ENCODE assay signal across 27 cellular contexts in the genomic region with DNA sequence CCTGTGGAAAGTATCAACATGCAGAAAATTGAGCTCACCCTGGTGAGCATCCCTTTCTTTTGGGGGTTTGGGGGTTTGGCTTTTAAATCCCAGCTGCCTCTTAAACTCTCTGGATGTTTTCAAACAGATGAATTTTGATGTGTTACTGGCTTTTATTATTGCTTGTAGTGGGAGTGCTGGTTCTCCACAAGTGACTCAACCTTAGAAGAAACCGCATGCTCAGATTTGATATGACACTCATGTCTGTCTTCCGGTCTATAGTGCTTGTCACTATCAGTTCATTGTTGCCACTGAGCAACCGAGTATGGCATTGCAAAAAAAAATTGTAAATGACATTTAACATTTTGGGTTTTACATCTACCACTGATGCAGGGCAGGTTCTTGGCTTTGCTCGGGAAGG.
"Had no signal": no experiment of that assay in that cellular context is flagged by ENCODE, and none has a peak within 500 bp of the region (broad histone marks: within the 10 kb centered on the region; RNA-seq: fewer than 3 reads in every experiment).

No MANE protein-coding gene starts in this region.

- H3K4me3 ChIP-seq: PC-9, Peyer's patch, SJCRH30 had no signal

- H2AFZ ChIP-seq: PC-9 had no signal

- H3K27ac Mint-ChIP-seq: T-cell; T-helper 1 cell treated with Interleukin-12 subunit alpha and Interleukin-12 subunit beta and Interleukin-4 antibody, amounts not matched to agents 30 μg/mL and 1 μg/mL, for 36 hours had no signal

- ATAC-seq: HepG2, Right ventricle myocardium inferior, T-cell had no signal

- FAIRE-seq: HepG2 had no signal

- DNase-seq: IMR-90; Kasumi-1; MM.1S; NCI-H1092; NCI-H1105 treated with DMSO at 0.1 percent for 48 hours; NCI-H1417 treated with DMSO at 0.1 percent for 48 hours; NCI-H146; NCI-H1694 treated with DMSO at 0.1 percent for 48 hours; NCI-H1930; NCI-H2081; NCI-H2107; NCI-H2227 treated with DMSO at 0.1 percent for 48 hours; NCI-H510A; NCI-H524 treated with DMSO at 0.1 percent for 48 hours; NCI-H69; NCI-H774; NK-92 treated with Interleukin-12 subunit alpha and Interleukin-12 subunit beta, amount 100 ng/mL, for 24 hours; PC-9; Peyer's patch; SHP77 treated with DMSO at 0.1 percent for 48 hours; SJCRH30; SW 1271; T-cell had no signal

- H3K9me3 ChIP-seq: Peyer's patch, SJCRH30 had no signal

- H3K9ac ChIP-seq: KMS-11 had no signal

- H3K27ac ChIP-seq: KMS-11, PC-9, Peyer's patch, SJCRH30 had no signal

- H3K4me2 ChIP-seq: KMS-11, PC-9 had no signal

- H3K4me3 Mint-ChIP-seq: T-cell; T-helper 1 cell treated with Interleukin-12 subunit alpha and Interleukin-12 subunit beta and Interleukin-4 antibody, amounts not matched to agents 30 μg/mL and 1 μg/mL, for 36 hours had no signal

- H3K36me3 ChIP-seq: Peyer's patch, SJCRH30 had no signal

- H3K9me3 Mint-ChIP-seq: T-helper 1 cell treated with Interleukin-12 subunit alpha and Interleukin-12 subunit beta and Interleukin-4 antibody, amounts not matched to agents 30 μg/mL and 1 μg/mL, for 36 hours had no signal

- H3K4me1 Mint-ChIP-seq: T-cell had no signal

- H3K27me3 ChIP-seq: Peyer's patch had no signal

- H3K4me1 ChIP-seq: Peyer's patch, SJCRH30 had no signal

- H3K36me3 Mint-ChIP-seq: T-cell had no signal
